In the genomic region with DNA sequence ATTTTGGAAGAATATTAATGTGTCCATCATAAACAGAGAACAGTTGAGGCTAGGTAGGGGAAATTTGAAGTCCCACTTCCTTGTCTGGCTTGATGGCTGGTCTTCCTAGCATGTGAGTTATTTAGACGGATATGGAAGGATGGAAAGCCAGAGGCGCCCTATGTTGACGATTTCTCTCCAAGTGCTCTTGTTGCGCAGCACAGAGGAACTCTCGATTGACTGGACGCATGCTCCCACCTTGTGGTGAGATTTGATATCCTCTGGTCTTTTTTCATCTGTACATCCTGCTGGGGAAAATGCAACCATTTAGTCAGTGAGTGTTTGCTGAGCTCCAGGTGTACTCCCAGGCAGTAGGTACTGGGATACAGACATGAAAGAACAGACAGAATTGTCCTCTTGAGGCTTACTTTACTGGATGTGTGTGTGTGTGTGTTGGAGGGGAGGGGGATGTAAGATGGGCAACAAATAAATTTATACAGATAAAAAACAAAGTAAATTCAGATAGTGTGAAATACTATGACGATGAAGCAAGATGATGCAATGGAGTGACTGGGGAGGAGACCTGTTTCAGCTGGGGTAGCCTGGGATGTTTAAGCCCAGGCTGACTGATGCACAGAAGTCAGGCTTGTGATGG, we compare ENCODE assay signal across 8 cellular contexts.
DNase-seq lines count a peak whose midpoint lies in the region; ATAC-seq and TF ChIP-seq lines count a peak whose summit lies in the region.

No MANE protein-coding gene starts in this region.

- H3K27ac Mint-ChIP-seq in activated CD8-positive, alpha-beta T cell treated with anti-CD3 and anti-CD28 coated beads, Interleukin-2, amount 10 ng/mL, durations not matched to agents 7 days and 5 days = no peak overlapping the region

- POLR2A ChIA-PET in activated CD8-positive, alpha-beta T cell treated with anti-CD3 and anti-CD28 coated beads, Interleukin-2, amount 10 ng/mL, durations not matched to agents 7 days and 5 days (lab: Charles Lee) = no interaction called here

- no peaks in the 10 kb centered on the region for H4K20me1 ChIP-seq in DND-41 (ENCODE audit: insufficient read depth, low read length)

- no peak overlapping the region for H3K27ac ChIP-seq in DND-41 (ENCODE audit: low read length)

- no peaks in the 10 kb centered on the region for H3K36me3 Mint-ChIP-seq in activated CD8-positive, alpha-beta T cell treated with anti-CD3 and anti-CD28 coated beads, Interleukin-2, amount 10 ng/mL, durations not matched to agents 7 days and 5 days (ENCODE audit: low read depth)

- H3K36me3 ChIP-seq in DND-41 (ENCODE audit: insufficient read depth, low read length) = no peaks in the 10 kb centered on the region

- H3K4me1 Mint-ChIP-seq in activated CD8-positive, alpha-beta T cell treated with anti-CD3 and anti-CD28 coated beads, Interleukin-2, amount 10 ng/mL, durations not matched to agents 7 days and 5 days (ENCODE audit: low read depth) = no peaks in the 10 kb centered on the region

- DNase-seq in DND-41 (peak; percentile 58), NCI-H526 treated with DMSO at 0.1 percent for 48 hours (lab: John Stamatoyannopoulos, UW) (peak; percentile 61), germinal center (ENCODE audit: low spot score) (peak; percentile 15), pons (ENCODE audit: low spot score) (peak; percentile 92)
- peak; percentile 61 for DNase-seq in activated CD8-positive, alpha-beta T cell treated with anti-CD3 and anti-CD28 coated beads, Interleukin-2, amount 10 ng/mL, durations not matched to agents 7 days and 5 days
- DNase-seq in effector CD4-positive, alpha-beta T cell = no peak
- DNase-seq in activated effector memory CD4-positive, alpha-beta T cell treated with anti-CD3 and anti-CD28 coated beads, Interleukin-2, amount 50 U/mL, for 16 hours = no peak

- no peaks in the 10 kb centered on the region for H3K79me2 ChIP-seq in DND-41 (ENCODE audit: insufficient read depth, low read length)

- H2AFZ ChIP-seq in DND-41 (ENCODE audit: low read depth, low read length) = no peak overlapping the region

- H3K9me3 ChIP-seq in DND-41 (ENCODE audit: insufficient read depth, low read length, severe bottlenecking) = no peaks in the 10 kb centered on the region

- H3K4me1 ChIP-seq in DND-41 (ENCODE audit: insufficient read depth, low read length) = no peaks in the 10 kb centered on the region

- no peaks in the 10 kb centered on the region for H3K9me3 Mint-ChIP-seq in activated CD8-positive, alpha-beta T cell treated with anti-CD3 and anti-CD28 coated beads, Interleukin-2, amount 10 ng/mL, durations not matched to agents 7 days and 5 days (ENCODE audit: insufficient read depth)

- peaks cover 3% of the 10 kb centered on the region for H3K27me3 Mint-ChIP-seq in activated CD8-positive, alpha-beta T cell treated with anti-CD3 and anti-CD28 coated beads, Interleukin-2, amount 10 ng/mL, durations not matched to agents 7 days and 5 days (ENCODE audit: low read depth)

- no peak overlapping the region for H3K9ac ChIP-seq in DND-41 (ENCODE audit: low read depth, low read length)

- no peak overlapping the region for H3K4me3 Mint-ChIP-seq in activated CD8-positive, alpha-beta T cell treated with anti-CD3 and anti-CD28 coated beads, Interleukin-2, amount 10 ng/mL, durations not matched to agents 7 days and 5 days

- no peak overlapping the region for H3K4me3 ChIP-seq in DND-41 (ENCODE audit: low read depth in 1 of 2, low read length in 2 of 2)

- ATAC-seq in DND-41 (ENCODE audit: insufficient read depth, low read depth) (peak; percentile 78), HG03103 (IDR thresholded peaks at IDR 0.05; ENCODE audit: low read depth, unreplicated experiment) (peak; percentile 68)
- ATAC-seq in activated CD8-positive, alpha-beta T cell treated with anti-CD3 and anti-CD28 coated beads, Interleukin-2, amount 10 ng/mL, durations not matched to agents 7 days and 5 days = peak; percentile 63

- H3K27me3 ChIP-seq in DND-41 (ENCODE audit: insufficient read depth, low read length, poor library complexity) = peaks cover 4% of the 10 kb centered on the region

- TF ChIP-seq CTCF in DND-41 (IDR thresholded peaks at IDR 0.05; ENCODE audit: borderline replicate concordance, extremely low read depth, low read length, poor library complexity, severe bottlenecking) = peak; percentile 64

- CTCF ChIA-PET in activated CD8-positive, alpha-beta T cell treated with anti-CD3 and anti-CD28 coated beads, Interleukin-2, amount 10 ng/mL, durations not matched to agents 7 days and 5 days (lab: Charles Lee) = no interaction called here

- H3K4me2 ChIP-seq in DND-41 (ENCODE audit: insufficient read depth, low read length) = no peak overlapping the region

Comparison
In these comparisons a context has a peak if more than half of its experiments do, and no peak if none do; other contexts are left out.
1. DNase-seq: peak in DND-41 (single experiment), NCI-H526 treated with DMSO at 0.1 percent for 48 hours (single experiment), activated CD8-positive, alpha-beta T cell treated with anti-CD3 and anti-CD28 coated beads, Interleukin-2, amount 10 ng/mL, durations not matched to agents 7 days and 5 days (single experiment), germinal center (single experiment) and pons (single experiment); none in effector CD4-positive, alpha-beta T cell (single experiment) and activated effector memory CD4-positive, alpha-beta T cell treated with anti-CD3 and anti-CD28 coated beads, Interleukin-2, amount 50 U/mL, for 16 hours (single experiment).
2. Peak in every context shown above with its lines, with median percentiles within 50 percentile points of each other: ATAC-seq.